ENCODE assay signal across 1 cellular context in genomic region chr5:141883184-141883947, GRCh38.
TF ChIP-seq lines count a peak whose summit lies in the region.

No MANE protein-coding gene starts in this region.

TF ChIP-seq in GM12878, 131 proteins besides CTCF, POLR2A, EP300 and RAD21 (continued from another document):
- TF ChIP-seq ZBTB40 (IDR thresholded peaks at IDR 0.05; ENCODE audit: borderline replicate concordance): no peak
- peak; percentile 84 for TF ChIP-seq REST (IDR thresholded peaks at IDR 0.05; ENCODE audit: low read depth, low read length)
